1 cellular context compared by ENCODE assay signal in genomic region chr13:108185218-108185617, GRCh38.
TF ChIP-seq lines count a peak whose summit lies in the region.

No MANE protein-coding gene starts in this region.

TF ChIP-seq in K562, 482 proteins besides CTCF, POLR2A, EP300 and RAD21:
- TF ChIP-seq ZEB2 (IDR thresholded peaks at IDR 0.05) (no peak), ZFP30 (CRISPR knock-in tag; IDR thresholded peaks at IDR 0.05; ENCODE audit: borderline replicate concordance) (no peak), ZNF174 (CRISPR knock-in tag; IDR thresholded peaks at IDR 0.05) (no peak), ZNF274 (IDR thresholded peaks at IDR 0.05; ENCODE audit: borderline replicate concordance, low read depth, low read length) (no peak), ADNP (tag; IDR thresholded peaks at IDR 0.05) (no peak)
